In the genomic region with DNA sequence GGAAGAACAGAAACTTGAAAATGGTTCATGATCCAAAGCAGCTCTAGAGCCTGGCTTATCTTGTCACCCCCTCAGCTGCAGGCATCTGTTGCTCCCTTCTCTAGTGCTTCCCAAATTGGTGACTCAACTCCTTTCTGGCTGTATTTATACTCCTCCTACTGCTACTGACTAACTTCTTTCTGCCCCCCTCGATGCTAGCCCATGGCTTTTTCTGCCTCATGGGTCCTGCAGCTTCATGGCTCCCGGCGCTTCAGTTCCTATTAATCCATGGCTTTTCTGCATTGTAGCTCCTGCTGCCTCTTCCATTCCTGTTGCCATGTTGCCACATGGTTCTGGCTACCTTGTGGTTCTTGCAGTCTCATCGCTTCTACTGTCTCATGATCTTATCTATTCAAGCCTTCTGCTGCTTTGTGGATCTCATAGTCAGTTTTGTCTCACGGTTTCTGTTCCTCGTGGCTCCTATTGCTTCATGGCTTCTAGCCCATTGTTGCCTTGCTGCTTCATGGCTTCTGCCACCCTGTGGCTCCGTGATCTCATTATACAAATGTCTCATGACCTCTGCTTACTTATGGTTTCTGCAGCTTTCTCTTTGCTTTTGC, we compare ENCODE assay signal across 1 cellular context.
TF ChIP-seq lines count a peak whose summit lies in the region.

No MANE protein-coding gene starts in this region.

TF ChIP-seq in HEK293, 187 proteins besides CTCF, POLR2A, EP300 and RAD21 (continued from another document):
- TF ChIP-seq ZNF280D (tag by site-specific recombination; IDR thresholded peaks at IDR 0.05): no peak
- TF ChIP-seq ZNF785 (tag by site-specific recombination; IDR thresholded peaks at IDR 0.05): no peak
- TF ChIP-seq HOXD13 (CRISPR knock-in tag; IDR thresholded peaks at IDR 0.05; ENCODE audit: borderline replicate concordance): no peak
- no peak for TF ChIP-seq KLF7 (tag by site-specific recombination; IDR thresholded peaks at IDR 0.05; ENCODE audit: borderline replicate concordance)
- TF ChIP-seq, protein P1, sequence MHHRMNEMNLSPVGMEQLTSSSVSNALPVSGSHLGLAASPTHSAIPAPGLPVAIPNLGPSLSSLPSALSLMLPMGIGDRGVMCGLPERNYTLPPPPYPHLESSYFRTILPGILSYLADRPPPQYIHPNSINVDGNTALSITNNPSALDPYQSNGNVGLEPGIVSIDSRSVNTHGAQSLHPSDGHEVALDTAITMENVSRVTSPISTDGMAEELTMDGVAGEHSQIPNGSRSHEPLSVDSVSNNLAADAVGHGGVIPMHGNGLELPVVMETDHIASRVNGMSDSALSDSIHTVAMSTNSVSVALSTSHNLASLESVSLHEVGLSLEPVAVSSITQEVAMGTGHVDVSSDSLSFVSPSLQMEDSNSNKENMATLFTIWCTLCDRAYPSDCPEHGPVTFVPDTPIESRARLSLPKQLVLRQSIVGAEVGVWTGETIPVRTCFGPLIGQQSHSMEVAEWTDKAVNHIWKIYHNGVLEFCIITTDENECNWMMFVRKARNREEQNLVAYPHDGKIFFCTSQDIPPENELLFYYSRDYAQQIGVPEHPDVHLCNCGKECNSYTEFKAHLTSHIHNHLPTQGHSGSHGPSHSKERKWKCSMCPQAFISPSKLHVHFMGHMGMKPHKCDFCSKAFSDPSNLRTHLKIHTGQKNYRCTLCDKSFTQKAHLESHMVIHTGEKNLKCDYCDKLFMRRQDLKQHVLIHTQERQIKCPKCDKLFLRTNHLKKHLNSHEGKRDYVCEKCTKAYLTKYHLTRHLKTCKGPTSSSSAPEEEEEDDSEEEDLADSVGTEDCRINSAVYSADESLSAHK (tag by site-specific recombination; IDR thresholded peaks at IDR 0.05): no peak
- no peak for TF ChIP-seq ZNF239 (tag by site-specific recombination; IDR thresholded peaks at IDR 0.05)
- peak; percentile 92 for TF ChIP-seq SCRT2 (tag by site-specific recombination; IDR thresholded peaks at IDR 0.05)
- TF ChIP-seq HIC1 (tag by site-specific recombination; IDR thresholded peaks at IDR 0.05): no peak
- TF ChIP-seq ZNF580 (tag by site-specific recombination; IDR thresholded peaks at IDR 0.05): no peak
- TF ChIP-seq ZNF24 (tag by site-specific recombination; IDR thresholded peaks at IDR 0.05): no peak
- TF ChIP-seq ZNF202 (tag by site-specific recombination; IDR thresholded peaks at IDR 0.05; ENCODE audit: borderline replicate concordance): no peak
- peak; percentile 92 for TF ChIP-seq GLIS1 (tag by site-specific recombination; IDR thresholded peaks at IDR 0.05)
- TF ChIP-seq ZBTB48 (tag by site-specific recombination; IDR thresholded peaks at IDR 0.05): no peak
- no peak for TF ChIP-seq ZNF146 (tag by site-specific recombination; IDR thresholded peaks at IDR 0.05)
- TF ChIP-seq ZBTB1 (tag by site-specific recombination; IDR thresholded peaks at IDR 0.05): no peak
- TF ChIP-seq PRDM2 (tag by site-specific recombination; IDR thresholded peaks at IDR 0.05; ENCODE audit: borderline replicate concordance): no peak
- no peak for TF ChIP-seq IKZF3 (tag by site-specific recombination; IDR thresholded peaks at IDR 0.05)
- no peak for TF ChIP-seq ZNF776 (tag by site-specific recombination; IDR thresholded peaks at IDR 0.05; ENCODE audit: borderline replicate concordance)
- no peak for TF ChIP-seq ZBTB20 (tag by site-specific recombination; IDR thresholded peaks at IDR 0.05)
- TF ChIP-seq ZNF426 (tag by site-specific recombination; IDR thresholded peaks at IDR 0.05): no peak
- no peak for TF ChIP-seq ZFHX2 (tag by site-specific recombination; conservative IDR thresholded peaks at IDR 0.05)
- TF ChIP-seq TRIM28 (IDR thresholded peaks at IDR 0.05; ENCODE audit: borderline replicate concordance, low read length): no peak
- TF ChIP-seq ZNF398 (tag by site-specific recombination; IDR thresholded peaks at IDR 0.05): no peak
- no peak for TF ChIP-seq TCF7L2 (IDR thresholded peaks at IDR 0.05; ENCODE audit: borderline replicate concordance, low read depth, low read length)
- no peak for TF ChIP-seq ZNF148 (tag by site-specific recombination; IDR thresholded peaks at IDR 0.05; ENCODE audit: borderline replicate concordance)
- TF ChIP-seq, protein P2, sequence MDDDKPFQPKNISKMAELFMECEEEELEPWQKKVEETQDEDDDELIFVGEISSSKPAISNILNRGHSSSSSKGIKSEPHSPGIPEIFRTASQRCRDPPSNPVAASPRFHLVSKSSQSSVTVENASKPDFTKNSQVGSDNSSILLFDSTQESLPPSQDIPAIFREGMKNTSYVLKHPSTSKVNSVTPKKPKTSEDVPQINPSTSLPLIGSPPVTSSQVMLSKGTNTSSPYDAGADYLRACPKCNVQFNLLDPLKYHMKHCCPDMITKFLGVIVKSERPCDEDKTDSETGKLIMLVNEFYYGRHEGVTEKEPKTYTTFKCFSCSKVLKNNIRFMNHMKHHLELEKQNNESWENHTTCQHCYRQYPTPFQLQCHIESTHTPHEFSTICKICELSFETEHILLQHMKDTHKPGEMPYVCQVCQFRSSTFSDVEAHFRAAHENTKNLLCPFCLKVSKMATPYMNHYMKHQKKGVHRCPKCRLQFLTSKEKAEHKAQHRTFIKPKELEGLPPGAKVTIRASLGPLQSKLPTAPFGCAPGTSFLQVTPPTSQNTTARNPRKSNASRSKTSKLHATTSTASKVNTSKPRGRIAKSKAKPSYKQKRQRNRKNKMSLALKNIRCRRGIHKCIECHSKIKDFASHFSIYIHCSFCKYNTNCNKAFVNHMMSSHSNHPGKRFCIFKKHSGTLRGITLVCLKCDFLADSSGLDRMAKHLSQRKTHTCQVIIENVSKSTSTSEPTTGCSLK (tag by site-specific recombination; IDR thresholded peaks at IDR 0.05): no peak
- TF ChIP-seq, protein P3, sequence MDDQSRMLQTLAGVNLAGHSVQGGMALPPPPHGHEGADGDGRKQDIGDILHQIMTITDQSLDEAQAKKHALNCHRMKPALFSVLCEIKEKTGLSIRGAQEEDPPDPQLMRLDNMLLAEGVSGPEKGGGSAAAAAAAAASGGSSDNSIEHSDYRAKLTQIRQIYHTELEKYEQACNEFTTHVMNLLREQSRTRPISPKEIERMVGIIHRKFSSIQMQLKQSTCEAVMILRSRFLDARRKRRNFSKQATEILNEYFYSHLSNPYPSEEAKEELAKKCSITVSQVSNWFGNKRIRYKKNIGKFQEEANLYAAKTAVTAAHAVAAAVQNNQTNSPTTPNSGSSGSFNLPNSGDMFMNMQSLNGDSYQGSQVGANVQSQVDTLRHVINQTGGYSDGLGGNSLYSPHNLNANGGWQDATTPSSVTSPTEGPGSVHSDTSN (CRISPR knock-in tag; IDR thresholded peaks at IDR 0.05): no peak
- TF ChIP-seq ZNF529 (tag by site-specific recombination; IDR thresholded peaks at IDR 0.05; ENCODE audit: insufficient replicate concordance): no peak
- TF ChIP-seq ZBTB17 (tag by site-specific recombination; IDR thresholded peaks at IDR 0.05): 0 out of 2 replicates have a peak, but pooled peaks have one; percentile 24
